18 cellular contexts compared by ENCODE assay signal in the genomic region with DNA sequence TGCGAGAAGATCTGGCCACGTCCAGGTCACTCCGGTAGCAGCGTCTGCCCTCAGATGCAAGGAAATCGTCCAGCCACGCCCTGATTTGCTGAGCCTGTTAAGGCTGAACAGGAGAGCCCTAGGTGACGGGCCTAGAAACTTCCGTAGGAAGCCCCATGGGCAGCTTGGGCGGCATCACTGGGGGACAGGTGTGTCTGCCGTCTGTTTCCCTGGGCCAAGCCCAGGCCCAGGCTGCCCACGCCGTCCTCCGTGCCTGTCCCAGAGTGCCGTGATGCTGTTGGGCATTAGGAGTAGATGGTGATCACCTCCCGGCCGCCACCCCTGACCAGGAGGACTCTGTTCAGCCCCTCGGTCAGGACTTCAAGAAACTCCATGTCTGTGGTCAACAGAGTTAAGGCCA.
"Had no signal": no experiment of that assay in that cellular context is flagged by ENCODE, and none has a peak within 500 bp of the region (broad histone marks: within the 10 kb centered on the region; RNA-seq: fewer than 3 reads in every experiment).

No MANE protein-coding gene starts in this region.

- H3K9me3 ChIP-seq: suprapubic skin, vagina had no signal

- H3K27ac ChIP-seq: hepatocyte, suprapubic skin, vagina had no signal

- H3K36me3 Mint-ChIP-seq: activated CD8-positive, alpha-beta memory T cell treated with anti-CD3 and anti-CD28 coated beads, Interleukin-2, amount 10 ng/mL, durations not matched to agents 7 days and 5 days had no signal

- ATAC-seq: activated CD4-positive, alpha-beta T cell treated with anti-CD3 and anti-CD28 coated beads for 36 hours; activated CD8-positive, alpha-beta memory T cell treated with anti-CD3 and anti-CD28 coated beads, Interleukin-2, amount 10 ng/mL, durations not matched to agents 7 days and 5 days; left colon; natural killer cell treated with Interleukin-12 subunit alpha and Interleukin-12 subunit beta and Interleukin-15 and Interleukin-18, amount 100 ng/mL, for 72 hours; stimulated activated naive CD8-positive, alpha-beta T cell treated with anti-CD3 and anti-CD28 coated beads, Interleukin-15, amount 100 ng/mL, for 72 hours had no signal

- H3K27ac Mint-ChIP-seq: activated CD4-positive, alpha-beta memory T cell treated with anti-CD3 and anti-CD28 coated beads, Interleukin-2, amount 10 ng/mL, durations not matched to agents 7 days and 5 days; activated CD4-positive, alpha-beta T cell treated with anti-CD3 and anti-CD28 coated beads for 36 hours; activated CD8-positive, alpha-beta memory T cell treated with anti-CD3 and anti-CD28 coated beads, Interleukin-2, amount 10 ng/mL, durations not matched to agents 7 days and 5 days; activated naive CD8-positive, alpha-beta T cell treated with anti-CD3 and anti-CD28 coated beads for 36 hours; mesothelial cell of epicardium; natural killer cell treated with Interleukin-12 subunit alpha and Interleukin-12 subunit beta and Interleukin-15 and Interleukin-18, amount 100 ng/mL, for 72 hours had no signal

- H3K27me3 ChIP-seq: hepatocyte, suprapubic skin, vagina had no signal

- DNase-seq: activated CD4-positive, alpha-beta memory T cell treated with anti-CD3 and anti-CD28 coated beads, Interleukin-2, amount 10 ng/mL, durations not matched to agents 7 days and 5 days; activated CD4-positive, alpha-beta T cell treated with anti-CD3 and anti-CD28 coated beads for 36 hours; activated CD8-positive, alpha-beta memory T cell treated with anti-CD3 and anti-CD28 coated beads, Interleukin-2, amount 10 ng/mL, durations not matched to agents 7 days and 5 days; activated naive CD4-positive, alpha-beta T cell; activated naive CD8-positive, alpha-beta T cell treated with anti-CD3 and anti-CD28 coated beads for 36 hours; amniotic stem cell; caudate nucleus; left colon; occipital lobe; stimulated activated naive CD8-positive, alpha-beta T cell treated with anti-CD3 and anti-CD28 coated beads, Interleukin-15, amount 100 ng/mL, for 72 hours; trophoblast cell had no signal

- H3K36me3 ChIP-seq: vagina had no signal

- H3K27me3 Mint-ChIP-seq: activated CD4-positive, alpha-beta memory T cell treated with anti-CD3 and anti-CD28 coated beads, Interleukin-2, amount 10 ng/mL, durations not matched to agents 7 days and 5 days; activated CD4-positive, alpha-beta T cell treated with anti-CD3 and anti-CD28 coated beads for 36 hours; activated CD8-positive, alpha-beta memory T cell treated with anti-CD3 and anti-CD28 coated beads, Interleukin-2, amount 10 ng/mL, durations not matched to agents 7 days and 5 days; activated naive CD8-positive, alpha-beta T cell treated with anti-CD3 and anti-CD28 coated beads for 36 hours; natural killer cell treated with Interleukin-12 subunit alpha and Interleukin-12 subunit beta and Interleukin-15 and Interleukin-18, amount 100 ng/mL, for 72 hours; stimulated activated naive CD8-positive, alpha-beta T cell treated with anti-CD3 and anti-CD28 coated beads, Interleukin-15, amount 100 ng/mL, for 72 hours had no signal

- H3K9me3 Mint-ChIP-seq: mesothelial cell of epicardium had no signal

- H3K4me1 ChIP-seq: vagina had no signal

- H3K4me1 Mint-ChIP-seq: activated CD4-positive, alpha-beta memory T cell treated with anti-CD3 and anti-CD28 coated beads, Interleukin-2, amount 10 ng/mL, durations not matched to agents 7 days and 5 days; activated CD4-positive, alpha-beta T cell treated with anti-CD3 and anti-CD28 coated beads for 36 hours; activated CD8-positive, alpha-beta memory T cell treated with anti-CD3 and anti-CD28 coated beads, Interleukin-2, amount 10 ng/mL, durations not matched to agents 7 days and 5 days; activated naive CD8-positive, alpha-beta T cell treated with anti-CD3 and anti-CD28 coated beads for 36 hours; mesothelial cell of epicardium; stimulated activated naive CD8-positive, alpha-beta T cell treated with anti-CD3 and anti-CD28 coated beads, Interleukin-15, amount 100 ng/mL, for 72 hours had no signal

- H3K4me3 Mint-ChIP-seq: activated CD4-positive, alpha-beta memory T cell treated with anti-CD3 and anti-CD28 coated beads, Interleukin-2, amount 10 ng/mL, durations not matched to agents 7 days and 5 days; activated CD4-positive, alpha-beta T cell treated with anti-CD3 and anti-CD28 coated beads for 36 hours; activated CD8-positive, alpha-beta memory T cell treated with anti-CD3 and anti-CD28 coated beads, Interleukin-2, amount 10 ng/mL, durations not matched to agents 7 days and 5 days; activated naive CD8-positive, alpha-beta T cell treated with anti-CD3 and anti-CD28 coated beads for 36 hours; mesothelial cell of epicardium; natural killer cell treated with Interleukin-12 subunit alpha and Interleukin-12 subunit beta and Interleukin-15 and Interleukin-18, amount 100 ng/mL, for 72 hours; stimulated activated naive CD8-positive, alpha-beta T cell treated with anti-CD3 and anti-CD28 coated beads, Interleukin-15, amount 100 ng/mL, for 72 hours had no signal

- H3K4me3 ChIP-seq: hepatocyte, lung, skin epidermis, suprapubic skin, vagina had no signal
